ENCODE assay signal across 5 cellular contexts in the genomic region with DNA sequence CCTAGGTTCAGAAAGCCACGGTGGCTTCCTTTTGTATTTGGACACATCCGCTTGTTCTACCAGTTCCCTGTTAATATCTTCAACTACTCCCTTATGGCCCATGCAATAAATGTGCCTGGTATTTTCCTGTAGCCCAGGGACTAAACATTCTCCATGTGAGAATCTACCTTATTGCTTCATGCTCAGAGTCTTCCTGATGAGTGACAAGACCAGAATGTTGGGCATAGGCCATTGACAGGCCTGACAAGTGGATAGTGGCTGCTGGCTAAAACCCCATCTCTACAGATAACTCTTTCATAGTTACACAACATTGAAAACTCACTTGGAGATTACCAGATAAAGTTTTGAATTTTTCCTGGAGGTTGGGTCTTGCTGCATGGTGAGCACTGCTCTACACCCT.
"Had no signal": no experiment of that assay in that cellular context is flagged by ENCODE, and none has a peak within 500 bp of the region (broad histone marks: within the 10 kb centered on the region; RNA-seq: fewer than 3 reads in every experiment).

No MANE protein-coding gene starts in this region.

- DNase-seq: H9, HCEC 1CT, KBM-7 had no signal

- H2AFZ ChIP-seq: GM23338 had no signal

- ATAC-seq: GM23338 had no signal

- H3K4me3 ChIP-seq: GM23338 had no signal

- H3K4me2 ChIP-seq: GM23338 had no signal

- H3K27ac ChIP-seq: HL-60 had no signal
